Comparison of ENCODE assay signal across 28 cellular contexts in genomic region chr6:125217369-125217768, GRCh38.
"Had no signal": no experiment of that assay in that cellular context is flagged by ENCODE, and none has a peak within 500 bp of the region (broad histone marks: within the 10 kb centered on the region; RNA-seq: fewer than 3 reads in every experiment).

No MANE protein-coding gene starts in this region.

- H3K27me3 ChIP-seq: colonic mucosa, dorsolateral prefrontal cortex, esophagus muscularis mucosa, esophagus squamous epithelium, foreskin keratinocyte, gastroesophageal sphincter, heart left ventricle, heart right ventricle, hepatocyte had no signal

- ATAC-seq: effector memory CD8-positive, alpha-beta T cell; esophagus mucosa; foreskin keratinocyte; gastroesophageal sphincter; heart left ventricle; heart right ventricle had no signal

- H3K4me1 ChIP-seq: foreskin keratinocyte had no signal

- DNase-seq: colonic mucosa; cortex of kidney; dermis blood vessel endothelial cell; dorsolateral prefrontal cortex; effector CD4-positive, alpha-beta T cell; effector CD8-positive, alpha-beta T cell; effector memory CD4-positive, alpha-beta T cell; effector memory CD8-positive, alpha-beta T cell; endodermal cell; erythroblast; esophagus squamous epithelium; foreskin fibroblast; foreskin keratinocyte; foreskin melanocyte; glutamatergic neuron; head of caudate nucleus; heart left ventricle; heart right ventricle had no signal

- FAIRE-seq: colon, endometrium, endothelial cell of umbilical vein, frontal cortex had no signal

- H3K27ac ChIP-seq: colonic mucosa, coronary artery, dorsolateral prefrontal cortex, epithelial cell of prostate, esophagus muscularis mucosa, esophagus squamous epithelium, foreskin keratinocyte, gastroesophageal sphincter, heart left ventricle, heart right ventricle had no signal

- H3K4me3 ChIP-seq: colonic mucosa, coronary artery, dorsolateral prefrontal cortex, esophagus muscularis mucosa, esophagus squamous epithelium, gastroesophageal sphincter, heart left ventricle, heart right ventricle, hepatocyte had no signal

- H3K36me3 ChIP-seq: colonic mucosa, esophagus muscularis mucosa, gastroesophageal sphincter, heart left ventricle, heart right ventricle had no signal

- H3K9me3 ChIP-seq: colonic mucosa, esophagus muscularis mucosa, esophagus squamous epithelium, gastroesophageal sphincter, heart left ventricle, heart right ventricle had no signal
